Comparison of ENCODE assay signal across 1 cellular context in the genomic region with DNA sequence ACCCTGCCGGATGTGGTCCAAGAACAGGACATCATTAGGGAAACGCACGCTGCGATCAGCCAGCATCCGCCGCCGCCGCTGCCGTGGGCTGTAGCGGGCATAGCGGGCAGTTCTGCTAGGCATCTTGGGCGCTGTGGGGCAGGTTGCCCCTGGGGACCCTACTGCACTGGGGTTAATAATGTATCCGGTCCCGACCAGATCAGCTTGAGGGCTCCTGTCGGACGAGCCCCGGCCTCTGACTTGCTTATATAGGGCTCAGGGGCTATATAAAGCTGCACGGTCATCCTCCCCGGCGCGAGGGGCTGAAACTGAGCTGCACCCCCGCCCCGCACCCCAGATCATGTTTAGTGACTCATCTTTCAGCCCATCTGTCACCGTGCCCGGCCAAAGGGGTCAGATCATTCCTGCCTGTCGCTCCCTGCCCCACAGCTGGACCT.
TF ChIP-seq lines count a peak whose summit lies in the region.

A gene with protein sequence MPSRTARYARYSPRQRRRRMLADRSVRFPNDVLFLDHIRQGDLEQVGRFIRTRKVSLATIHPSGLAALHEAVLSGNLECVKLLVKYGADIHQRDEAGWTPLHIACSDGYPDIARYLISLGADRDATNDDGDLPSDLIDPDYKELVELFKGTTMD (minus strand): TSS at position 220 of the 437 bp plus-strand sequence. CDS start 97 bp downstream, at position 123.

TF ChIP-seq in K562, 482 proteins besides CTCF, POLR2A, EP300 and RAD21 (continued from another document):
- TF ChIP-seq, protein P1, sequence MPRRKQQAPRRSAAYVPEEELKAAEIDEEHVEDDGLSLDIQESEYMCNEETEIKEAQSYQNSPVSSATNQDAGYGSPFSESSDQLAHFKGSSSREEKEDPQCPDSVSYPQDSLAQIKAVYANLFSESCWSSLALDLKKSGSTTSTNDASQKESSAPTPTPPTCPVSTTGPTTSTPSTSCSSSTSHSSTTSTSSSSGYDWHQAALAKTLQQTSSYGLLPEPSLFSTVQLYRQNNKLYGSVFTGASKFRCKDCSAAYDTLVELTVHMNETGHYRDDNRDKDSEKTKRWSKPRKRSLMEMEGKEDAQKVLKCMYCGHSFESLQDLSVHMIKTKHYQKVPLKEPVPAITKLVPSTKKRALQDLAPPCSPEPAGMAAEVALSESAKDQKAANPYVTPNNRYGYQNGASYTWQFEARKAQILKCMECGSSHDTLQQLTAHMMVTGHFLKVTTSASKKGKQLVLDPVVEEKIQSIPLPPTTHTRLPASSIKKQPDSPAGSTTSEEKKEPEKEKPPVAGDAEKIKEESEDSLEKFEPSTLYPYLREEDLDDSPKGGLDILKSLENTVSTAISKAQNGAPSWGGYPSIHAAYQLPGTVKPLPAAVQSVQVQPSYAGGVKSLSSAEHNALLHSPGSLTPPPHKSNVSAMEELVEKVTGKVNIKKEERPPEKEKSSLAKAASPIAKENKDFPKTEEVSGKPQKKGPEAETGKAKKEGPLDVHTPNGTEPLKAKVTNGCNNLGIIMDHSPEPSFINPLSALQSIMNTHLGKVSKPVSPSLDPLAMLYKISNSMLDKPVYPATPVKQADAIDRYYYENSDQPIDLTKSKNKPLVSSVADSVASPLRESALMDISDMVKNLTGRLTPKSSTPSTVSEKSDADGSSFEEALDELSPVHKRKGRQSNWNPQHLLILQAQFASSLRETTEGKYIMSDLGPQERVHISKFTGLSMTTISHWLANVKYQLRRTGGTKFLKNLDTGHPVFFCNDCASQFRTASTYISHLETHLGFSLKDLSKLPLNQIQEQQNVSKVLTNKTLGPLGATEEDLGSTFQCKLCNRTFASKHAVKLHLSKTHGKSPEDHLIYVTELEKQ (CRISPR knock-in tag; IDR thresholded peaks at IDR 0.05): no peak
- TF ChIP-seq, protein P2, sequence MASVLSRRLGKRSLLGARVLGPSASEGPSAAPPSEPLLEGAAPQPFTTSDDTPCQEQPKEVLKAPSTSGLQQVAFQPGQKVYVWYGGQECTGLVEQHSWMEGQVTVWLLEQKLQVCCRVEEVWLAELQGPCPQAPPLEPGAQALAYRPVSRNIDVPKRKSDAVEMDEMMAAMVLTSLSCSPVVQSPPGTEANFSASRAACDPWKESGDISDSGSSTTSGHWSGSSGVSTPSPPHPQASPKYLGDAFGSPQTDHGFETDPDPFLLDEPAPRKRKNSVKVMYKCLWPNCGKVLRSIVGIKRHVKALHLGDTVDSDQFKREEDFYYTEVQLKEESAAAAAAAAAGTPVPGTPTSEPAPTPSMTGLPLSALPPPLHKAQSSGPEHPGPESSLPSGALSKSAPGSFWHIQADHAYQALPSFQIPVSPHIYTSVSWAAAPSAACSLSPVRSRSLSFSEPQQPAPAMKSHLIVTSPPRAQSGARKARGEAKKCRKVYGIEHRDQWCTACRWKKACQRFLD (CRISPR knock-in tag; IDR thresholded peaks at IDR 0.05): no peak
- TF ChIP-seq ZNF316 (IDR thresholded peaks at IDR 0.05) (0 out of 2 replicates have a peak, but pooled peaks have one; percentile 30), EP400 (IDR thresholded peaks at IDR 0.05) (no peak), KHSRP (IDR thresholded peaks at IDR 0.05) (no peak), KLF10 (CRISPR knock-in tag; IDR thresholded peaks at IDR 0.05) (no peak), RBBP5 (IDR thresholded peaks at IDR 0.05; ENCODE audit: borderline replicate concordance, insufficient read depth, low read length, poor library complexity, severe bottlenecking) (peak; percentile 28), NCOA6 (IDR thresholded peaks at IDR 0.05) (no peak), MEIS2 (IDR thresholded peaks at IDR 0.05; ENCODE audit: partially characterized antibody) (peak; percentile 52), ZNF717 (CRISPR knock-in tag; IDR thresholded peaks at IDR 0.05) (no peak), ARID1B (IDR thresholded peaks at IDR 0.05) (0 out of 2 replicates have a peak, but pooled peaks have one; percentile 18)
- TF ChIP-seq, protein P3, sequence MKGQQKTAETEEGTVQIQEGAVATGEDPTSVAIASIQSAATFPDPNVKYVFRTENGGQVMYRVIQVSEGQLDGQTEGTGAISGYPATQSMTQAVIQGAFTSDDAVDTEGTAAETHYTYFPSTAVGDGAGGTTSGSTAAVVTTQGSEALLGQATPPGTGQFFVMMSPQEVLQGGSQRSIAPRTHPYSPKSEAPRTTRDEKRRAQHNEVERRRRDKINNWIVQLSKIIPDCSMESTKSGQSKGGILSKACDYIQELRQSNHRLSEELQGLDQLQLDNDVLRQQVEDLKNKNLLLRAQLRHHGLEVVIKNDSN (CRISPR knock-in tag; IDR thresholded peaks at IDR 0.05): no peak
- TF ChIP-seq, protein P4, sequence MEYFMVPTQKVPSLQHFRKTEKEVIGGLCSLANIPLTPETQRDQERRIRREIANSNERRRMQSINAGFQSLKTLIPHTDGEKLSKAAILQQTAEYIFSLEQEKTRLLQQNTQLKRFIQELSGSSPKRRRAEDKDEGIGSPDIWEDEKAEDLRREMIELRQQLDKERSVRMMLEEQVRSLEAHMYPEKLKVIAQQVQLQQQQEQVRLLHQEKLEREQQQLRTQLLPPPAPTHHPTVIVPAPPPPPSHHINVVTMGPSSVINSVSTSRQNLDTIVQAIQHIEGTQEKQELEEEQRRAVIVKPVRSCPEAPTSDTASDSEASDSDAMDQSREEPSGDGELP (CRISPR knock-in tag; IDR thresholded peaks at IDR 0.05; ENCODE audit: borderline replicate concordance): peak; percentile 50; the same call in 1 of the 2 replicates
- TF ChIP-seq, protein P5, sequence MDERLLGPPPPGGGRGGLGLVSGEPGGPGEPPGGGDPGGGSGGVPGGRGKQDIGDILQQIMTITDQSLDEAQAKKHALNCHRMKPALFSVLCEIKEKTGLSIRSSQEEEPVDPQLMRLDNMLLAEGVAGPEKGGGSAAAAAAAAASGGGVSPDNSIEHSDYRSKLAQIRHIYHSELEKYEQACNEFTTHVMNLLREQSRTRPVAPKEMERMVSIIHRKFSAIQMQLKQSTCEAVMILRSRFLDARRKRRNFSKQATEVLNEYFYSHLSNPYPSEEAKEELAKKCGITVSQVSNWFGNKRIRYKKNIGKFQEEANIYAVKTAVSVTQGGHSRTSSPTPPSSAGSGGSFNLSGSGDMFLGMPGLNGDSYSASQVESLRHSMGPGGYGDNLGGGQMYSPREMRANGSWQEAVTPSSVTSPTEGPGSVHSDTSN (CRISPR knock-in tag; IDR thresholded peaks at IDR 0.05; ENCODE audit: low read depth): no peak
- TF ChIP-seq, protein P5 (tag; conservative IDR thresholded peaks at IDR 0.05; ENCODE audit: low read depth): no peak
- TF ChIP-seq, protein P6, sequence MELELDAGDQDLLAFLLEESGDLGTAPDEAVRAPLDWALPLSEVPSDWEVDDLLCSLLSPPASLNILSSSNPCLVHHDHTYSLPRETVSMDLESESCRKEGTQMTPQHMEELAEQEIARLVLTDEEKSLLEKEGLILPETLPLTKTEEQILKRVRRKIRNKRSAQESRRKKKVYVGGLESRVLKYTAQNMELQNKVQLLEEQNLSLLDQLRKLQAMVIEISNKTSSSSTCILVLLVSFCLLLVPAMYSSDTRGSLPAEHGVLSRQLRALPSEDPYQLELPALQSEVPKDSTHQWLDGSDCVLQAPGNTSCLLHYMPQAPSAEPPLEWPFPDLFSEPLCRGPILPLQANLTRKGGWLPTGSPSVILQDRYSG (tag; conservative IDR thresholded peaks at IDR 0.05; ENCODE audit: low read depth): no peak
